ENCODE assay signal across 8 cellular contexts in genomic region chr1:167934407-167935251, GRCh38. TPM values are rescaled to one million over a fixed set of nuclear protein-coding genes. Genes with fewer than 3 reads are reported as not detected.
DNase-seq lines count a peak whose midpoint lies in the region; ATAC-seq and TF ChIP-seq lines count a peak whose summit lies in the region.

No MANE protein-coding gene starts in this region.

- no peaks in the 10 kb centered on the region for H3K27me3 ChIP-seq in iPS-18a (ENCODE audit: control insufficient read depth, insufficient read depth, low read length)
- H3K27me3 ChIP-seq in stomach = no peaks in the 10 kb centered on the region

- H3K36me3 ChIP-seq in HEK293 (ENCODE audit: control insufficient read depth in 2 of 2, insufficient read depth in 1 of 2, low read length in 2 of 2) (no peaks in the 10 kb centered on the region), iPS-18a (ENCODE audit: control insufficient read depth, low read depth, low read length) (no peaks in the 10 kb centered on the region), stomach (no peaks in the 10 kb centered on the region)

- peak overlapping the region; percentile 99 for H3K27ac ChIP-seq in C4-2B
- H3K27ac ChIP-seq in HEK293 (ENCODE audit: extremely low read depth, low read depth, low read length) = peak overlapping the region; percentile 88
- no peak overlapping the region for H3K27ac ChIP-seq in iPS-18a (ENCODE audit: low read length)
- peak overlapping the region; percentile 93 to 99 (median 98) for H3K27ac ChIP-seq in stomach

- intact Hi-C loops in stomach (cut with DNase I; ENCODE audit: low total_unique reads) = no loop called here

- H3K4me3 Mint-ChIP-seq in activated T-helper 17 cell treated with anti-CD3 and anti-CD28 coated beads, Interleukin-2, amount 50 U/mL, for 72 hours = peak overlapping the region; percentile 94

- H3K4me1 Mint-ChIP-seq in activated T-helper 17 cell treated with anti-CD3 and anti-CD28 coated beads, Interleukin-2, amount 50 U/mL, for 72 hours = peaks cover 11% of the 10 kb centered on the region

- peak overlapping the region; percentile 68 for H3K4me3 ChIP-seq in HEK293 (ENCODE audit: low read depth, low read length)
- peak overlapping the region; percentile 76 for H3K4me3 ChIP-seq in iPS-18a (ENCODE audit: low read length)
- peak overlapping the region; percentile 83 to 97 (median 94) for H3K4me3 ChIP-seq in stomach

- CTCF ChIA-PET in HEK293 (lab: Yijun Ruan, JAX) = interaction anchor here (0.7 to 4.4 kb wide), 4 partner anchors 18 to 148 kb away, joined by 4 to 25 read pairs (median 4); no protein-coding TSS in a partner anchor

- H3K4me1 ChIP-seq in HEK293 (ENCODE audit: control insufficient read depth, insufficient read depth, low read length) (peaks cover 3% of the 10 kb centered on the region), iPS-18a (ENCODE audit: control insufficient read depth, low read depth, low read length) (peaks cover 9% of the 10 kb centered on the region), stomach (peaks cover 4 to 73% (median 33%) of the 10 kb centered on the region in 4 donors)

- WGBS in stomach, 5 donors = 10 to 14% (median 13%) methylated on average over 4 of the region's 4 CpGs

- TF ChIP-seq POLR2A in stomach (IDR thresholded peaks at IDR 0.05) = no peak

- DNase-seq in stomach (no peak), retina (no peak), nucleus accumbens (lab: John Stamatoyannopoulos, UW) (no peak)

- TF ChIP-seq EP300 in stomach (IDR thresholded peaks at IDR 0.05) = no peak

- no peak for TF ChIP-seq CTCF in C4-2B (conservative IDR thresholded peaks at IDR 0.05)
- TF ChIP-seq CTCF in HEK293 (tag by site-specific recombination; IDR thresholded peaks at IDR 0.05) = no peak
- TF ChIP-seq CTCF in stomach (IDR thresholded peaks at IDR 0.05) = no peak

- no peak for ATAC-seq in activated T-helper 17 cell treated with anti-CD3 and anti-CD28 coated beads, Interleukin-2, amount 50 U/mL, for 72 hours (replicated peaks)
- no peak for ATAC-seq in GM18861 (IDR thresholded peaks at IDR 0.05; ENCODE audit: unreplicated experiment)

- POLR2A ChIA-PET in HEK293 (lab: Yijun Ruan, JAX) = interaction anchor here (1.0 to 3.4 kb wide), 5 partner anchors 7 to 114 kb away, joined by 3 to 37 read pairs (median 7); no protein-coding TSS in a partner anchor

- peak overlapping the region; percentile 93 for H3K9ac ChIP-seq in iPS-18a (ENCODE audit: low read length)

- peaks cover 30% of the 10 kb centered on the region for H3K36me3 Mint-ChIP-seq in activated T-helper 17 cell treated with anti-CD3 and anti-CD28 coated beads, Interleukin-2, amount 50 U/mL, for 72 hours (ENCODE audit: low read depth)

- H3K9me3 Mint-ChIP-seq in activated T-helper 17 cell treated with anti-CD3 and anti-CD28 coated beads, Interleukin-2, amount 50 U/mL, for 72 hours = no peaks in the 10 kb centered on the region

- no peaks in the 10 kb centered on the region for H3K9me3 ChIP-seq in HEK293 (ENCODE audit: control insufficient read depth, insufficient read depth, low read depth, low read length)
- H3K9me3 ChIP-seq in iPS-18a (ENCODE audit: control insufficient read depth, low read depth, low read length) = no peaks in the 10 kb centered on the region
- no peaks in the 10 kb centered on the region for H3K9me3 ChIP-seq in stomach

- peak overlapping the region; percentile 92 for H3K27ac Mint-ChIP-seq in activated T-helper 17 cell treated with anti-CD3 and anti-CD28 coated beads, Interleukin-2, amount 50 U/mL, for 72 hours

- no peaks in the 10 kb centered on the region for H3K27me3 Mint-ChIP-seq in activated T-helper 17 cell treated with anti-CD3 and anti-CD28 coated beads, Interleukin-2, amount 50 U/mL, for 72 hours

TF ChIP-seq in HEK293, 187 proteins besides CTCF, POLR2A, EP300 and RAD21:
- TF ChIP-seq ZNF561 (tag by site-specific recombination; IDR thresholded peaks at IDR 0.05; ENCODE audit: borderline replicate concordance) = 0 out of 2 replicates have a peak, but pooled peaks have one; percentile 13
- TF ChIP-seq ZNF184 (tag by site-specific recombination; IDR thresholded peaks at IDR 0.05) = 0 out of 2 replicates have a peak, but pooled peaks have one; percentile 6
- no peak for TF ChIP-seq ZNF335 (tag by site-specific recombination; conservative IDR thresholded peaks at IDR 0.05)
- peak; percentile 57 for TF ChIP-seq PRDM6 (tag by site-specific recombination; IDR thresholded peaks at IDR 0.05)
- TF ChIP-seq ZNF707 (tag by site-specific recombination; IDR thresholded peaks at IDR 0.05) = no peak
- peak; percentile 73; the same call in 1 of the 2 replicates for TF ChIP-seq ZNF664 (tag by site-specific recombination; IDR thresholded peaks at IDR 0.05)
- TF ChIP-seq KLF7 (tag by site-specific recombination; IDR thresholded peaks at IDR 0.05; ENCODE audit: borderline replicate concordance) = no peak

RNA-seq across cellular contexts. Expression of gene DCAF6, which starts 1.9 kb away (rescaled TPM):
- total RNA-seq in activated T-helper 17 cell treated with anti-CD3 and anti-CD28 coated beads, Interleukin-2, amount 50 U/mL, for 72 hours = 10 to 100 TPM; 25.9 to 37.3 TPM
- 100 to 1,000 TPM in 3 of 5 donors, 10 to 100 TPM in 2; 57.8 to 124 (median 112) TPM for total RNA-seq in stomach
- polyA plus RNA-seq in stomach = 10 to 100 TPM; 39.3 to 51.9 (median 51.9) TPM

RNA-seq across cellular contexts. Expression of gene MPC2, which starts 2.2 kb away (rescaled TPM):
- 10 to 100 TPM; 51.1 to 67.0 TPM for total RNA-seq in activated T-helper 17 cell treated with anti-CD3 and anti-CD28 coated beads, Interleukin-2, amount 50 U/mL, for 72 hours
- total RNA-seq in stomach = 10 to 100 TPM; 47.2 to 68.1 (median 54.9) TPM
- polyA plus RNA-seq in stomach = 100 to 1,000 TPM; 174 to 271 (median 201) TPM

RNA-seq across cellular contexts. Expression of gene ADCY10, which starts 20.7 kb away (rescaled TPM):
- total RNA-seq in activated T-helper 17 cell treated with anti-CD3 and anti-CD28 coated beads, Interleukin-2, amount 50 U/mL, for 72 hours = under 1 TPM; 0.13 to 0.98 TPM
- not detected for total RNA-seq in stomach
- polyA plus RNA-seq in stomach = under 1 TPM in 1 of 3 donors, not detected in 2; 0.60 TPM
